In genomic region chrX:47234583-47234982, GRCh38 we compare ENCODE assay signal across 11 cellular contexts. TPM values are rescaled to one million over a fixed set of nuclear protein-coding genes. Genes with fewer than 3 reads are reported as not detected.
A peak's percentile ranks its signal among the peaks of the same experiment; 100 is the strongest.
DNase-seq lines count a peak whose midpoint lies in the region; ATAC-seq, FAIRE-seq and TF ChIP-seq lines count a peak whose summit lies in the region.
"Had no signal": no experiment of that assay in that cellular context is flagged by ENCODE, and none has a peak within 500 bp of the region (broad histone marks: within the 10 kb centered on the region; RNA-seq: fewer than 3 reads in every experiment).

No MANE protein-coding gene starts in this region.

- no peak for ATAC-seq in aorta (ENCODE audit: low FRiP score)
- ATAC-seq in HG02970 (IDR thresholded peaks at IDR 0.05; ENCODE audit: low FRiP score, unreplicated experiment): no peak

- no peak for TF ChIP-seq POLR2A in endothelial cell of umbilical vein (IDR thresholded peaks at IDR 0.05; ENCODE audit: low read depth, low read length)

- 43 to 54% methylated on average over 3 of the region's 3 CpGs for WGBS in aorta, 2 donors

- CTCF ChIA-PET in PC-9 (lab: Charles Lee) (no interaction called here), endothelial cell of umbilical vein (lab: Charles Lee) (no interaction called here)

- no peaks in the 10 kb centered on the region for H3K9me3 Mint-ChIP-seq in progenitor cell of endocrine pancreas (ENCODE audit: low read depth)

- peak overlapping the region; percentile 99 for H3K9ac ChIP-seq in endothelial cell of umbilical vein (replicated peaks; ENCODE audit: extremely low read depth, insufficient read depth, low read length)

- POLR2A ChIA-PET in PC-9 (lab: Charles Lee; ENCODE audit: unreplicated experiment): no interaction called here
- POLR2A ChIA-PET in endothelial cell of umbilical vein (lab: Charles Lee): no interaction called here

- H3K79me2 ChIP-seq in DOHH2 (ENCODE audit: control insufficient read depth, low read length) (peaks cover 43% of the 10 kb centered on the region), PC-9 (ENCODE audit: low read depth) (peaks cover 22% of the 10 kb centered on the region), endothelial cell of umbilical vein (ENCODE audit: control insufficient read depth, insufficient read depth, low read length) (peaks cover 8% of the 10 kb centered on the region)

- peaks cover 15% of the 10 kb centered on the region for H3K4me1 ChIP-seq in DOHH2 (ENCODE audit: control insufficient read depth, low read length)
- H3K4me1 ChIP-seq in PC-9 (replicated peaks; ENCODE audit: insufficient read depth): no peaks in the 10 kb centered on the region
- peaks cover 3% of the 10 kb centered on the region for H3K4me1 ChIP-seq in endothelial cell of umbilical vein (ENCODE audit: control insufficient read depth, extremely low read depth, insufficient read depth, low read length)
- no peaks in the 10 kb centered on the region for H3K4me1 ChIP-seq in aorta (ENCODE audit: control insufficient read depth in 1 of 2, insufficient read depth in 2 of 2, low read length in 2 of 2)

- peak overlapping the region; percentile 100 for H3K27ac Mint-ChIP-seq in progenitor cell of endocrine pancreas

- H3K27me3 ChIP-seq in DOHH2 (ENCODE audit: control insufficient read depth, low read length) (no peaks in the 10 kb centered on the region), PC-9 (ENCODE audit: insufficient read depth, low read depth) (no peaks in the 10 kb centered on the region), endothelial cell of umbilical vein (ENCODE audit: control insufficient read depth in 2 of 2, insufficient read depth in 2 of 2, low read length in 2 of 2) (no peaks in the 10 kb centered on the region), aorta (ENCODE audit: control insufficient read depth in 1 of 2, insufficient read depth in 2 of 2, low read length in 1 of 2) (no peaks in the 10 kb centered on the region)

- DNase-seq in PC-9 (no peak), endothelial cell of umbilical vein (ENCODE audit: low read depth, low spot score) (no peak), progenitor cell of endocrine pancreas (ENCODE audit: low spot score, unreplicated experiment) (no peak), aorta (no peak), SHP77 treated with DMSO at 0.1 percent for 48 hours (lab: John Stamatoyannopoulos, UW) (no peak)
- DNase-seq in effector CD4-positive, alpha-beta T cell: no peak
- DNase-seq: MV-4-11; stimulated activated naive CD4-positive, alpha-beta T cell treated with Interleukin-2 at 50 U/mL for 16 hours had no signal

- H3K9me2 ChIP-seq in DOHH2 (replicated peaks; ENCODE audit: control insufficient read depth, low read length) (no peaks in the 10 kb centered on the region), PC-9 (ENCODE audit: insufficient read depth) (no peaks in the 10 kb centered on the region)

- peaks cover 4% of the 10 kb centered on the region for H3K36me3 ChIP-seq in DOHH2 (ENCODE audit: control insufficient read depth, low read length)
- H3K36me3 ChIP-seq in PC-9 (ENCODE audit: low read depth): no peaks in the 10 kb centered on the region
- H3K36me3 ChIP-seq in endothelial cell of umbilical vein (ENCODE audit: control insufficient read depth in 2 of 2, extremely low read depth in 1 of 2, insufficient read depth in 2 of 2, low read length in 2 of 2): no peaks in the 10 kb centered on the region
- H3K36me3 ChIP-seq in aorta (ENCODE audit: control insufficient read depth in 1 of 2, insufficient read depth in 2 of 2, low read length in 1 of 2): no peaks in the 10 kb centered on the region

- H3K9me1 ChIP-seq in endothelial cell of umbilical vein (replicated peaks; ENCODE audit: control insufficient read depth, extremely low read depth, insufficient read depth, low read length): no peaks in the 10 kb centered on the region

- BruUV-seq in PC-9 (replicated peaks; lab: Mats Ljungman, UMichigan) (no TSS peak), endothelial cell of umbilical vein (replicated peaks; lab: Mats Ljungman, UMichigan) (no TSS peak)

- H3K4me3 ChIP-seq in DOHH2 (ENCODE audit: low read length) (peak overlapping the region; percentile 87), PC-9 (peak overlapping the region; percentile 62; the same call in 1 of the 2 replicates), endothelial cell of umbilical vein (replicated peaks in 1 of 3; ENCODE audit: insufficient read depth in 1 of 3, low read depth in 1 of 3, low read length in 3 of 3) (peak overlapping the region in 2 of 3 experiments; percentile 74 to 96), aorta (ENCODE audit: low read length in 2 of 2) (no peak overlapping the region)
- H3K4me3 ChIP-seq: lung had no signal

- FAIRE-seq in endothelial cell of umbilical vein (lab: Jason Lieb, UNC): no peak

- dilution Hi-C loops in endothelial cell of umbilical vein (cut with MboI; ENCODE audit: extremely low pct_ligation_motif_present, low sequenced_read_pairs): no loop called here

- H3K4me3 Mint-ChIP-seq in progenitor cell of endocrine pancreas (ENCODE audit: low read depth): peak overlapping the region; percentile 99

- peaks cover 29% of the 10 kb centered on the region for H3K4me1 Mint-ChIP-seq in progenitor cell of endocrine pancreas (ENCODE audit: low read depth)

- H2AFZ ChIP-seq in PC-9: no peak overlapping the region
- H2AFZ ChIP-seq in endothelial cell of umbilical vein (ENCODE audit: low read depth, low read length): no peak overlapping the region

- no peaks in the 10 kb centered on the region for H3K27me3 Mint-ChIP-seq in progenitor cell of endocrine pancreas

- H3F3A ChIP-seq in DOHH2 (ENCODE audit: control insufficient read depth, insufficient read depth): 0 out of 2 replicates have a peak, but pooled peaks cover 3% of the 10 kb centered on the region
- H3F3A ChIP-seq in PC-9 (ENCODE audit: insufficient read depth, low read depth): no peaks in the 10 kb centered on the region

- H4K20me1 ChIP-seq in DOHH2 (ENCODE audit: control insufficient read depth, insufficient read depth, low read depth, low read length) (no peaks in the 10 kb centered on the region), PC-9 (ENCODE audit: insufficient read depth) (no peaks in the 10 kb centered on the region), endothelial cell of umbilical vein (replicated peaks; ENCODE audit: control insufficient read depth, extremely low read depth, insufficient read depth, low read length) (no peaks in the 10 kb centered on the region)

- H3K9me3 ChIP-seq in DOHH2 (ENCODE audit: control insufficient read depth, insufficient read depth, low read length) (no peaks in the 10 kb centered on the region), PC-9 (ENCODE audit: insufficient read depth, low read depth) (no peaks in the 10 kb centered on the region), endothelial cell of umbilical vein (replicated peaks; ENCODE audit: control insufficient read depth, insufficient read depth, low read length) (no peaks in the 10 kb centered on the region), aorta (ENCODE audit: control insufficient read depth, low read length) (no peaks in the 10 kb centered on the region)

- peaks cover 7% of the 10 kb centered on the region for H3K36me3 Mint-ChIP-seq in progenitor cell of endocrine pancreas (ENCODE audit: insufficient read depth)

- H3K27ac ChIP-seq in DOHH2 (ENCODE audit: low read depth, low read length) (no peak overlapping the region), PC-9 (peak overlapping the region; percentile 96), endothelial cell of umbilical vein (ENCODE audit: insufficient read depth, low read depth, low read length) (peak overlapping the region; percentile 95), aorta (ENCODE audit: low read depth in 1 of 2, low read length in 2 of 2) (no peak overlapping the region)

- H3K4me2 ChIP-seq in DOHH2 (ENCODE audit: low read length): peak overlapping the region; percentile 78
- peak overlapping the region; percentile 66 for H3K4me2 ChIP-seq in PC-9
- H3K4me2 ChIP-seq in endothelial cell of umbilical vein (ENCODE audit: insufficient read depth, low read length): peak overlapping the region; percentile 72

- TF ChIP-seq CTCF in DOHH2 (IDR thresholded peaks at IDR 0.05; ENCODE audit: low read depth, low read length, poor library complexity, severe bottlenecking): no peak
- no peak for TF ChIP-seq CTCF in PC-9 (conservative IDR thresholded peaks at IDR 0.05)
- no peak for TF ChIP-seq CTCF in endothelial cell of umbilical vein (IDR thresholded peaks at IDR 0.05; ENCODE audit: extremely low read depth in 1 of 2, insufficient read depth in 1 of 2, low read depth in 1 of 2, low read length in 2 of 2)
- TF ChIP-seq CTCF in progenitor cell of endocrine pancreas (IDR thresholded peaks at IDR 0.05; ENCODE audit: unreplicated experiment): no peak

- intact Hi-C loops in PC-9 (cut with micrococcal nuclease; ENCODE audit: unreplicated experiment) (loop anchor here (5.0 kb wide), 2 partner anchors 63 to 128 kb away; no protein-coding TSS in a partner anchor), endothelial cell of umbilical vein (cut with micrococcal nuclease) (loop anchor here (5.0 kb wide), 1 partner anchor 148 kb away; no protein-coding TSS in a partner anchor), aorta (cut with DNase I) (loop anchor here in 1 of 2 donors (5.0 kb wide), 1 partner anchor 128 kb away; no protein-coding TSS in a partner anchor)

RNA-seq across cellular contexts. Expression of gene USP11, which starts 1.8 kb away (rescaled TPM):
- 25.3 and 30.9 TPM in 2 replicates for total RNA-seq in PC-9 (2021)
- total RNA-seq in endothelial cell of umbilical vein: 34.7 and 36.4 TPM in 2 replicates
- polyA plus RNA-seq in endothelial cell of umbilical vein: 20.7 and 24.0 TPM in 2 replicates
- 13.9 and 15.0 TPM in 2 replicates for polyA plus RNA-seq in endothelial cell of umbilical vein (2011; cell fraction: cytosol; rRNA removed)
- 75.1 and 84.3 TPM in 2 replicates for polyA plus RNA-seq in endothelial cell of umbilical vein (2011; cell fraction: nucleus; rRNA removed)
- 36.6 and 41.4 TPM in 2 replicates for polyA plus RNA-seq in endothelial cell of umbilical vein (2012)
- polyA minus RNA-seq in endothelial cell of umbilical vein: 55.1 and 65.1 TPM in 2 replicates
- 58.6 TPM for polyA minus RNA-seq in endothelial cell of umbilical vein (2011; cell fraction: cytosol; rRNA and poly(A)+ RNA removed)
- polyA minus RNA-seq in endothelial cell of umbilical vein (2011; cell fraction: nucleus; rRNA and poly(A)+ RNA removed): 34.4 and 43.3 TPM in 2 replicates
- 267 and 277 TPM in 2 replicates for total RNA-seq in progenitor cell of endocrine pancreas
- total RNA-seq in aorta: 10 to 100 TPM; 68.9 to 90.3 TPM
- polyA plus RNA-seq in aorta: 10 to 100 TPM; 15.3 to 79.0 TPM

RNA-seq across cellular contexts. Expression of gene CDK16, which starts 16.1 kb away (rescaled TPM):
- total RNA-seq in PC-9 (2021): 67.7 and 82.1 TPM in 2 replicates
- total RNA-seq in endothelial cell of umbilical vein: 99.2 and 99.9 TPM in 2 replicates
- 149 and 182 TPM in 2 replicates for polyA plus RNA-seq in endothelial cell of umbilical vein
- polyA plus RNA-seq in endothelial cell of umbilical vein (2011; cell fraction: cytosol; rRNA removed): 128 and 143 TPM in 2 replicates
- 239 and 246 TPM in 2 replicates for polyA plus RNA-seq in endothelial cell of umbilical vein (2011; cell fraction: nucleus; rRNA removed)
- polyA plus RNA-seq in endothelial cell of umbilical vein (2012): 91.7 and 92.9 TPM in 2 replicates
- 130 and 154 TPM in 2 replicates for polyA minus RNA-seq in endothelial cell of umbilical vein
- polyA minus RNA-seq in endothelial cell of umbilical vein (2011; cell fraction: cytosol; rRNA and poly(A)+ RNA removed): 229 TPM
- polyA minus RNA-seq in endothelial cell of umbilical vein (2011; cell fraction: nucleus; rRNA and poly(A)+ RNA removed): 47.6 and 54.2 TPM in 2 replicates
- total RNA-seq in progenitor cell of endocrine pancreas: 236 and 253 TPM in 2 replicates
- 10 to 100 TPM; 52.5 to 61.3 TPM for total RNA-seq in aorta
- polyA plus RNA-seq in aorta: 10 to 100 TPM; 14.0 to 45.5 TPM

RNA-seq across cellular contexts. Expression of gene UBA1, which starts 41.0 kb away (rescaled TPM):
- total RNA-seq in PC-9 (2021): 121 and 126 TPM in 2 replicates
- 236 and 237 TPM in 2 replicates for total RNA-seq in endothelial cell of umbilical vein
- polyA plus RNA-seq in endothelial cell of umbilical vein: 297 and 332 TPM in 2 replicates
- polyA plus RNA-seq in endothelial cell of umbilical vein (2011; cell fraction: cytosol; rRNA removed): 210 and 248 TPM in 2 replicates
- polyA plus RNA-seq in endothelial cell of umbilical vein (2011; cell fraction: nucleus; rRNA removed): 286 and 313 TPM in 2 replicates
- polyA plus RNA-seq in endothelial cell of umbilical vein (2012): 238 and 242 TPM in 2 replicates
- 304 and 332 TPM in 2 replicates for polyA minus RNA-seq in endothelial cell of umbilical vein
- 209 TPM for polyA minus RNA-seq in endothelial cell of umbilical vein (2011; cell fraction: cytosol; rRNA and poly(A)+ RNA removed)
- 90.1 and 104 TPM in 2 replicates for polyA minus RNA-seq in endothelial cell of umbilical vein (2011; cell fraction: nucleus; rRNA and poly(A)+ RNA removed)
- total RNA-seq in progenitor cell of endocrine pancreas: 524 and 538 TPM in 2 replicates
- total RNA-seq in aorta: 100 to 1,000 TPM; 160 to 167 TPM
- 100 to 1,000 TPM in 1 of 2 donors, 10 to 100 TPM in 1; 33.8 to 109 TPM for polyA plus RNA-seq in aorta

Comparison
In these comparisons a context has a peak if more than half of its experiments do, and no peak if none do; other contexts are left out.
1. H3K27ac ChIP-seq: peak in PC-9 (single experiment) and endothelial cell of umbilical vein (single experiment); none in DOHH2 (single experiment) and aorta (0 of 2).
2. H3K4me3 ChIP-seq: peak in DOHH2 (single experiment), PC-9 (single experiment) and endothelial cell of umbilical vein (2 of 3); none in aorta (0 of 2).
3. Peak in every context shown above with its lines, with median percentiles within 50 percentile points of each other: H3K4me2 ChIP-seq.